ENCODE assay signal across 20 cellular contexts in the genomic region with DNA sequence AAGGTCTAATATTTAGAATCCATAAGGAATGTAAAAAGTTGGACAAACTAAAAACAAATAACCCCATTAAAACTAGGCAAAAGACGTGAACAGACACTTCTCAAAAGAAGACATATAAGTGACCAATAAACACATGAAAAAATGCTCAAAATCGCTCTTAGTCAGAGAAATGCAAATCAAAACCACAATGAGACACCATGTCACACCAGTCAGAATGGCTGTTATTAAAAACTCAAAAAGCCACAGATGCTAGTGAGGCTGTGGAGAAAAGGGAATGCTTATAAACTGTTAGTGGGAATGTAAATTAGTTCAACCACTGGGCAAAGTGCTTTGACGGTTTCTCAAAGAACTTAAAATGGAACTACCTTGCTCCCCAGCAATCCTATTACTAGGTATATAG.
"Had no signal": no experiment of that assay in that cellular context is flagged by ENCODE, and none has a peak within 500 bp of the region (broad histone marks: within the 10 kb centered on the region; RNA-seq: fewer than 3 reads in every experiment).

No MANE protein-coding gene starts in this region.

- H3K4me3 ChIP-seq: left lung, lung, sigmoid colon, smooth muscle cell, thoracic aorta had no signal

- H3K36me3 ChIP-seq: brain microvascular endothelial cell, left lung, sigmoid colon, thoracic aorta had no signal

- H3K9me3 ChIP-seq: left lung, sigmoid colon, thoracic aorta had no signal

- H3K27ac ChIP-seq: brain microvascular endothelial cell, foreskin keratinocyte, left lung, sigmoid colon, thoracic aorta had no signal

- DNase-seq: activated T-cell treated with anti-CD3 and anti-CD28 coated beads, Interleukin-2, amount 50 U/mL, for 1 hour; aorta; brain microvascular endothelial cell; central memory CD4-positive, alpha-beta T cell; dermis blood vessel endothelial cell; effector CD8-positive, alpha-beta T cell; foreskin keratinocyte; left lung; naive thymus-derived CD4-positive, alpha-beta T cell; occipital lobe; retina; sigmoid colon; stimulated activated CD4-positive, alpha-beta T cell treated with anti-CD3 and anti-CD28 coated beads, Interleukin-15, amount 100 ng/mL, for 24 hours had no signal

- H3K27me3 ChIP-seq: brain microvascular endothelial cell, foreskin keratinocyte, left lung, sigmoid colon had no signal

- ATAC-seq: activated naive CD4-positive, alpha-beta T cell treated with anti-CD3 and anti-CD28 coated beads, Interleukin-2, amount 50 U/mL, for 72 hours; activated T-helper 17 cell treated with anti-CD3 and anti-CD28 coated beads, Interleukin-2, amount 50 U/mL, for 72 hours; foreskin keratinocyte; left lung; naive thymus-derived CD4-positive, alpha-beta T cell; stimulated activated memory B cell treated with anti-CD40 and anti-IgM and Interleukin-4, amounts not matched to agents 10 μg/mL and 1 μg/mL and 100 μg/mL, for 72 hours; WTC11 had no signal

- H3K4me2 ChIP-seq: smooth muscle cell had no signal

- H3K4me1 ChIP-seq: foreskin keratinocyte, left lung, sigmoid colon had no signal
